1 cellular context compared by ENCODE assay signal in the genomic region with DNA sequence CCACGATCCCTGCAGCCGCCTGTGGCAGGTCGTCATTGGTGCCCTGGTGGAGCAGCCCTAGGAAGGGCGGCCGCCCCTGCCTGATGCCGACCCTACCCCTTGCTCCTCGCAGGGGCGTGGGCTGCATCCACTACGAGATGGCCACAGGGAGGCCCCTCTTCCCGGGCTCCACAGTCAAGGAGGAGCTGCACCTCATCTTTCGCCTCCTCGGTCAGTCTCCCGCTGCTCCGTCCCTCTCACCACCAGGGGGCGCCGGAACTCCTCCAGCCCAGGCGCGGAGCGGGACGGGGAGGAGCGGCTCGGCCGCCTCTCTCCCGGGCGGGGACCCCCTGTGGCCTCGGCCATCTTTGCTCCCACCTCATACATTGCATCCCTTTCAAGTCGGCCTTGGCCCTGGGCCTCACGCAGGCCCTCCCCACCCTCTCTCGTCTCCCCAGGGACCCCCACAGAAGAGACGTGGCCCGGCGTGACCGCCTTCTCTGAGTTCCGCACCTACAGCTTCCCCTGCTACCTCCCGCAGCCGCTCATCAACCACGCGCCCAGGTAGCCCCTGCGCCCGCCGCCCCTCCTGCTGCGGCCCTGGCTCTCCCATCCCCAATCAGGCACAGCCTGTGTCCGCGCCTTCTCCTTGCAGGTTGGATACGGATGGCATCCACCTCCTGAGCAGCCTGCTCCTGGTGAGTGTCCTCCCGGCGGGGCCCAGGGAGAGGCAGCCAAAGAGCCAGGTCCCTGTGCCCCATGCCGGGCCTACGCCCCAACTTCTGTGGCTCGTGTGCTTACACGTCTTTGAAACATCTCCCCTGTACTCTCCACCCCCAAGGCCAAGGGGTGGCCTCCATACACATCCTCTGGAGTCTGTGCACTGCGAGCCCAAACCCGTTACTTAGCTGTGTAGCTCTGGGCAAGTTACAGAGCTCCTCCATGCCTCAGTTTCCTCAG.
TF ChIP-seq lines count a peak whose summit lies in the region.

No MANE protein-coding gene starts in this region.

TF ChIP-seq in H1, 55 proteins besides CTCF, POLR2A, EP300 and RAD21 (continued from another document):
- TF ChIP-seq, protein P1, sequence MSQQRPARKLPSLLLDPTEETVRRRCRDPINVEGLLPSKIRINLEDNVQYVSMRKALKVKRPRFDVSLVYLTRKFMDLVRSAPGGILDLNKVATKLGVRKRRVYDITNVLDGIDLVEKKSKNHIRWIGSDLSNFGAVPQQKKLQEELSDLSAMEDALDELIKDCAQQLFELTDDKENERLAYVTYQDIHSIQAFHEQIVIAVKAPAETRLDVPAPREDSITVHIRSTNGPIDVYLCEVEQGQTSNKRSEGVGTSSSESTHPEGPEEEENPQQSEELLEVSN (IDR thresholded peaks at IDR 0.05), result no peak
- TF ChIP-seq EZH2 (IDR thresholded peaks at IDR 0.05; ENCODE audit: low read depth, low read length, severe bottlenecking) (no peak), RBBP5 (IDR thresholded peaks at IDR 0.05; ENCODE audit: borderline replicate concordance, low read depth, low read length) (0 out of 2 replicates have a peak, but pooled peaks have one; percentile 23), KDM5A (IDR thresholded peaks at IDR 0.05; ENCODE audit: low read length) (no peak), SRF (IDR thresholded peaks at IDR 0.05; ENCODE audit: low read depth, low read length) (no peak), PHF8 (conservative IDR thresholded peaks at IDR 0.05; ENCODE audit: low read depth, low read length) (no peak), HDAC2 (IDR thresholded peaks at IDR 0.05; ENCODE audit: borderline replicate concordance in 1 of 2, low read depth in 2 of 2, low read length in 2 of 2) (peak in 1 of 2 experiments; percentile 45; a peak in 1 of 4 replicates), MAFK (IDR thresholded peaks at IDR 0.05; ENCODE audit: low read depth, low read length) (no peak), SP2 (IDR thresholded peaks at IDR 0.05; ENCODE audit: low read length) (no peak), CHD7 (IDR thresholded peaks at IDR 0.05; ENCODE audit: insufficient replicate concordance, low read length) (no peak), CHD2 (IDR thresholded peaks at IDR 0.05; ENCODE audit: low read length) (no peak), BRCA1 (IDR thresholded peaks at IDR 0.05; ENCODE audit: low read depth, low read length) (no peak), GTF2F1 (IDR thresholded peaks at IDR 0.05; ENCODE audit: borderline replicate concordance, low read depth, low read length) (no peak), FOSL1 (IDR thresholded peaks at IDR 0.05; ENCODE audit: insufficient read depth, low read depth, low read length) (no peak), ZNF274 (IDR thresholded peaks at IDR 0.05; ENCODE audit: borderline replicate concordance, extremely low read depth, low read length) (no peak), TAF1 (IDR thresholded peaks at IDR 0.05; ENCODE audit: low read depth, low read length) (no peak), HDAC6 (IDR thresholded peaks at IDR 0.05; ENCODE audit: low read depth, low read length) (no peak), TEAD4 (IDR thresholded peaks at IDR 0.05; ENCODE audit: low read depth, low read length) (no peak), RFX5 (IDR thresholded peaks at IDR 0.05; ENCODE audit: borderline replicate concordance, low read depth, low read length) (no peak), YY1 (IDR thresholded peaks at IDR 0.05; ENCODE audit: low read depth, low read length) (peak; percentile 87), USF2 (IDR thresholded peaks at IDR 0.05; ENCODE audit: low read length) (0 out of 2 replicates have a peak, but pooled peaks have one; percentile 2), RXRA (IDR thresholded peaks at IDR 0.05; ENCODE audit: insufficient read depth, low read depth, low read length) (no peak), EGR1 (IDR thresholded peaks at IDR 0.05; ENCODE audit: borderline replicate concordance, low read depth, low read length) (no peak; the same call in 1 of the 2 replicates), BACH1 (IDR thresholded peaks at IDR 0.05; ENCODE audit: low read length) (no peak), ATF3 (IDR thresholded peaks at IDR 0.05; ENCODE audit: insufficient read depth, low read depth, low read length) (no peak), SIN3A (conservative IDR thresholded peaks at IDR 0.05 in 1 of 2, IDR thresholded peaks at IDR 0.05 in 1 of 2; ENCODE audit: low read depth in 1 of 2, low read length in 2 of 2) (no peak; a peak in 1 of 4 replicates), SUZ12 (IDR thresholded peaks at IDR 0.05; ENCODE audit: low read length) (0 out of 2 replicates have a peak, but pooled peaks have one; percentile 26), TBP (IDR thresholded peaks at IDR 0.05; ENCODE audit: low read depth, low read length) (0 out of 2 replicates have a peak, but pooled peaks have one; percentile 17), CREB1 (IDR thresholded peaks at IDR 0.05) (0 out of 2 replicates have a peak, but pooled peaks have one; percentile 36), BCL11A (IDR thresholded peaks at IDR 0.05; ENCODE audit: low read depth in 2 of 2, low read length in 2 of 2) (no peak), JUN (IDR thresholded peaks at IDR 0.05; ENCODE audit: low read depth, low read length) (no peak)
- TF ChIP-seq, protein P2, sequence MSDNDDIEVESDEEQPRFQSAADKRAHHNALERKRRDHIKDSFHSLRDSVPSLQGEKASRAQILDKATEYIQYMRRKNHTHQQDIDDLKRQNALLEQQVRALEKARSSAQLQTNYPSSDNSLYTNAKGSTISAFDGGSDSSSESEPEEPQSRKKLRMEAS (IDR thresholded peaks at IDR 0.05), result 0 out of 2 replicates have a peak, but pooled peaks have one; percentile 18
